ENCODE assay signal across 8 cellular contexts in genomic region chr3:149657796-149658443, GRCh38. TPM values are rescaled to one million over a fixed set of nuclear protein-coding genes. Genes with fewer than 3 reads are reported as not detected.
DNase-seq lines count a peak whose midpoint lies in the region; ATAC-seq, FAIRE-seq and TF ChIP-seq lines count a peak whose summit lies in the region.

Gene WWTR1, minus strand, starts transcription at chr3:149658025. Its CDS starts 719 bp downstream, at chr3:149657306.

- peaks cover 2 to 5% of the 10 kb centered on the region in 2 donors for H3K36me3 Mint-ChIP-seq in activated T-cell treated with anti-CD3 and anti-CD28 coated beads, Interleukin-2, amount 50 U/mL, for 72 hours (ENCODE audit: insufficient read depth in 2 of 2)

- WGBS in tibial nerve, 2 donors, result 0% methylated on average over 29 to 46 of the region's 46 CpGs

- peaks cover 16% of the 10 kb centered on the region for H3K4me1 Mint-ChIP-seq in activated T-cell treated with anti-CD3 and anti-CD28 coated beads, Interleukin-2, amount 50 U/mL, for 72 hours (ENCODE audit: low read depth)

- H3K27ac ChIP-seq in tibial nerve, result peak within 1 kb of the TSS; percentile 91 to 99 (median 98)

- peak; percentile 94 for FAIRE-seq in A204.1 (lab: Jason Lieb, UNC)

- TF ChIP-seq EP300 in tibial nerve (IDR thresholded peaks at IDR 0.05), result peak in 1 of 2 donors; percentile 98

- H3K36me3 ChIP-seq in tibial nerve, result no peaks in the 10 kb centered on the region

- H3K4me3 Mint-ChIP-seq in activated T-cell treated with anti-CD3 and anti-CD28 coated beads, Interleukin-2, amount 50 U/mL, for 72 hours, result peak within 1 kb of the TSS; percentile 89 to 92

- no peaks in the 10 kb centered on the region for H3K9me3 ChIP-seq in tibial nerve

- H3K4me3 ChIP-seq in fibroblast of pulmonary artery (replicated peaks; ENCODE audit: low read depth, low read length) (peak within 1 kb of the TSS; percentile 98), tibial nerve (peak within 1 kb of the TSS; percentile 64 to 84 (median 79))

- no peaks in the 10 kb centered on the region for H3K27me3 ChIP-seq in tibial nerve

- H3K9me3 Mint-ChIP-seq in activated T-cell treated with anti-CD3 and anti-CD28 coated beads, Interleukin-2, amount 50 U/mL, for 72 hours, result peaks cover 0 to 1% of the 10 kb centered on the region in 2 donors

- TF ChIP-seq POLR2A in tibial nerve (IDR thresholded peaks at IDR 0.05), result peak; percentile 87 to 97

- peaks cover 64% of the 10 kb centered on the region for H3K27me3 Mint-ChIP-seq in activated T-cell treated with anti-CD3 and anti-CD28 coated beads, Interleukin-2, amount 50 U/mL, for 72 hours (ENCODE audit: low read depth)

- peak; percentile 29 for ATAC-seq in GM18499 (IDR thresholded peaks at IDR 0.05; ENCODE audit: insufficient read depth, unreplicated experiment)
- peak; percentile 82 for ATAC-seq in HG02798 (IDR thresholded peaks at IDR 0.05; ENCODE audit: poor library complexity, unreplicated experiment)
- peak; percentile 66 to 72 for ATAC-seq in activated T-cell treated with anti-CD3 and anti-CD28 coated beads, Interleukin-2, amount 50 U/mL, for 72 hours (replicated peaks in 1 of 2)

- no peak for TF ChIP-seq CTCF in fibroblast of pulmonary artery (IDR thresholded peaks at IDR 0.05; ENCODE audit: low read length, missing control alignments)
- peak in 1 of 5 experiments; percentile 45 for TF ChIP-seq CTCF in tibial nerve (IDR thresholded peaks at IDR 0.05)

- H3K27ac Mint-ChIP-seq in activated T-cell treated with anti-CD3 and anti-CD28 coated beads, Interleukin-2, amount 50 U/mL, for 72 hours, result peak within 1 kb of the TSS; percentile 82

- H3K4me1 ChIP-seq in tibial nerve, result peaks cover 0 to 55% (median 19%) of the 10 kb centered on the region in 4 donors

- peak; percentile 79 for DNase-seq in NCI-H446 treated with DMSO at 0.1 percent for 48 hours (lab: John Stamatoyannopoulos, UW)
- DNase-seq in activated T-cell treated with anti-CD3 and anti-CD28 coated beads, Interleukin-2, amount 50 U/mL, for 72 hours, result peak; percentile 44 to 60
- peak; percentile 96 for DNase-seq in fibroblast of pulmonary artery (ENCODE audit: low read depth)
- peak; percentile 98 for DNase-seq in myocyte (ENCODE audit: low read depth)
- peak; percentile 92 to 93 for DNase-seq in tibial nerve (ENCODE audit: low spot score in 2 of 2)

RNA-seq across cellular contexts. Expression of gene WWTR1, which starts in this region (rescaled TPM):
- total RNA-seq in activated T-cell treated with anti-CD3 and anti-CD28 coated beads, Interleukin-2, amount 50 U/mL, for 72 hours, result under 1 TPM; 0.53 to 0.95 TPM
- total RNA-seq in myocyte (141 and 259 TPM in 2 replicates), tibial nerve (100 to 1,000 TPM in 2 of 4 donors, 10 to 100 TPM in 2; 86.5 to 130 (median 113) TPM)
- 165 TPM for polyA plus RNA-seq in myocyte (2012)

Comparison
In these comparisons a context has a peak if more than half of its experiments do, and no peak if none do; other contexts are left out.
1. Peak in every context shown above with its lines: DNase-seq, ATAC-seq, H3K4me3 ChIP-seq and H3K27ac ChIP-seq.
2. RNA of gene WWTR1 (total RNA-seq): 141 to 259 TPM in myocyte and 86.5 to 130 TPM in tibial nerve; 0.53 to 0.95 TPM in activated T-cell treated with anti-CD3 and anti-CD28 coated beads, Interleukin-2, amount 50 U/mL, for 72 hours; every median in the first group is over 10 times any median in the second.
3. Peak in DNase-seq and ATAC-seq in activated T-cell treated with anti-CD3 and anti-CD28 coated beads, Interleukin-2, amount 50 U/mL, for 72 hours; RNA of the gene not detected or under 1 TPM.
4. ATAC-seq: peak in every context shown above with its lines; median percentile 82 in HG02798; 69 in activated T-cell treated with anti-CD3 and anti-CD28 coated beads, Interleukin-2, amount 50 U/mL, for 72 hours; 29 in GM18499.